ENCODE assay signal across 14 cellular contexts in genomic region chr2:41962912-41963652, GRCh38.
DNase-seq lines count a peak whose midpoint lies in the region; ATAC-seq and TF ChIP-seq lines count a peak whose summit lies in the region.
"Had no signal": no experiment of that assay in that cellular context is flagged by ENCODE, and none has a peak within 500 bp of the region (broad histone marks: within the 10 kb centered on the region; RNA-seq: fewer than 3 reads in every experiment).

No MANE protein-coding gene starts in this region.

- H3K27me3 Mint-ChIP-seq in chondrocyte (ENCODE audit: low read depth), result no peaks in the 10 kb centered on the region
- peaks cover 2% of the 10 kb centered on the region for H3K27me3 Mint-ChIP-seq in mesothelial cell of epicardium (ENCODE audit: low read depth)
- H3K27me3 Mint-ChIP-seq in CD4-positive, alpha-beta T cell, result peaks cover 8% of the 10 kb centered on the region

- H3K4me3 ChIP-seq in stomach smooth muscle (ENCODE audit: low read length in 2 of 2), result no peak overlapping the region
- H3K4me3 ChIP-seq: GM12878 had no signal

- ATAC-seq in GM21381 (IDR thresholded peaks at IDR 0.05; ENCODE audit: unreplicated experiment), result no peak
- ATAC-seq in CD4-positive, alpha-beta T cell (ENCODE audit: poor library complexity), result no peak
- ATAC-seq: GM12878 had no signal

- DNase-seq in OCI-M1 (lab: John Stamatoyannopoulos, UW) (peak; percentile 24), chondrocyte (ENCODE audit: low spot score) (no peak), mesothelial cell of epicardium (ENCODE audit: low spot score in 2 of 2, unreplicated experiment in 2 of 2) (no peak), HT-29 (ENCODE audit: low spot score) (no peak), posterior vena cava (ENCODE audit: low spot score) (no peak)
- DNase-seq in CD4-positive, alpha-beta T cell, result no peak
- DNase-seq: activated gamma-delta T cell treated with Interleukin-2 at 50 U/mL for 16 hours; CD8-positive, alpha-beta memory T cell; stimulated activated CD4-positive, alpha-beta T cell treated with anti-CD3 and anti-CD28 coated beads, Interleukin-1b, Interleukin-23, amount 100 ng/mL, for 48 hours; stimulated activated CD8-positive, alpha-beta memory T cell treated with anti-CD3 and anti-CD28 coated beads, Interleukin-4, amount 100 ng/mL, for 48 hours; WERI-Rb-1 had no signal

- POLR2A ChIA-PET in CD4-positive, alpha-beta T cell (lab: Charles Lee), result no interaction called here

- no peaks in the 10 kb centered on the region for H3K27me3 ChIP-seq in stomach smooth muscle (ENCODE audit: control insufficient read depth in 1 of 2, insufficient read depth in 2 of 2, low read length in 2 of 2)
- H3K27me3 ChIP-seq in CD4-positive, alpha-beta T cell (ENCODE audit: control insufficient read depth, insufficient read depth, low read length), result no peaks in the 10 kb centered on the region

- H3K36me3 Mint-ChIP-seq in chondrocyte (ENCODE audit: low read depth) (no peaks in the 10 kb centered on the region), mesothelial cell of epicardium (no peaks in the 10 kb centered on the region)
- no peaks in the 10 kb centered on the region for H3K36me3 Mint-ChIP-seq in CD4-positive, alpha-beta T cell (ENCODE audit: low read depth)
- H3K36me3 Mint-ChIP-seq: CD8-positive, alpha-beta memory T cell had no signal

- no peaks in the 10 kb centered on the region for H3K9me3 ChIP-seq in stomach smooth muscle (ENCODE audit: control insufficient read depth in 2 of 2, low read length in 2 of 2)
- H3K9me3 ChIP-seq in CD4-positive, alpha-beta T cell (ENCODE audit: control insufficient read depth, low read length), result no peaks in the 10 kb centered on the region

- TF ChIP-seq CTCF in chondrocyte (IDR thresholded peaks at IDR 0.05) (no peak), mesothelial cell of epicardium (IDR thresholded peaks at IDR 0.05; ENCODE audit: unreplicated experiment) (no peak)
- TF ChIP-seq CTCF in CD4-positive, alpha-beta T cell (IDR thresholded peaks at IDR 0.05), result no peak

- H3K27ac Mint-ChIP-seq in chondrocyte (ENCODE audit: unreplicated experiment) (peak overlapping the region; percentile 86), mesothelial cell of epicardium (peak overlapping the region; percentile 97)
- H3K27ac Mint-ChIP-seq in CD4-positive, alpha-beta T cell, result no peak overlapping the region
- H3K27ac Mint-ChIP-seq: CD8-positive, alpha-beta memory T cell had no signal

- H3K4me1 ChIP-seq in stomach smooth muscle (ENCODE audit: control insufficient read depth, insufficient read depth, low read length), result peaks cover 45% of the 10 kb centered on the region

- peaks cover 77% of the 10 kb centered on the region for H3K4me1 Mint-ChIP-seq in chondrocyte (ENCODE audit: low read depth)
- peaks cover 87% of the 10 kb centered on the region for H3K4me1 Mint-ChIP-seq in mesothelial cell of epicardium
- no peaks in the 10 kb centered on the region for H3K4me1 Mint-ChIP-seq in CD4-positive, alpha-beta T cell (ENCODE audit: low read depth)

- peak overlapping the region in 1 of 2 donors; percentile 13 for H3K9ac ChIP-seq in stomach smooth muscle (ENCODE audit: low read length in 2 of 2)

- no peaks in the 10 kb centered on the region for H3K36me3 ChIP-seq in stomach smooth muscle (ENCODE audit: control insufficient read depth in 2 of 2, insufficient read depth in 2 of 2, low read length in 2 of 2)
- H3K36me3 ChIP-seq: WERI-Rb-1 had no signal

- H3K9me3 Mint-ChIP-seq in chondrocyte (ENCODE audit: low read depth) (no peaks in the 10 kb centered on the region), mesothelial cell of epicardium (no peaks in the 10 kb centered on the region)
- no peaks in the 10 kb centered on the region for H3K9me3 Mint-ChIP-seq in CD4-positive, alpha-beta T cell
- H3K9me3 Mint-ChIP-seq: CD8-positive, alpha-beta memory T cell had no signal

- H3K4me3 Mint-ChIP-seq in chondrocyte (ENCODE audit: unreplicated experiment) (no peak overlapping the region), mesothelial cell of epicardium (peak overlapping the region; percentile 19)
- H3K4me3 Mint-ChIP-seq in CD4-positive, alpha-beta T cell, result no peak overlapping the region
- H3K4me3 Mint-ChIP-seq: CD8-positive, alpha-beta memory T cell had no signal

- intact Hi-C loops in posterior vena cava (cut with DNase I), result loop anchor here (1.0 to 10.0 kb wide), 2 partner anchors 50 to 88 kb away; no protein-coding TSS in a partner anchor
- intact Hi-C loops in CD4-positive, alpha-beta T cell (cut with DNase I, micrococcal nuclease), result no loop called here

- CTCF ChIA-PET in CD4-positive, alpha-beta T cell (lab: Charles Lee), result no interaction called here

- H3K27ac ChIP-seq in stomach smooth muscle (ENCODE audit: low read length), result peak overlapping the region; percentile 58
- no peak overlapping the region for H3K27ac ChIP-seq in CD4-positive, alpha-beta T cell (ENCODE audit: low read depth, low read length)
- H3K27ac ChIP-seq: WERI-Rb-1 had no signal

Comparison
In these comparisons a context has a peak if more than half of its experiments do, and no peak if none do; other contexts are left out.
1. intact Hi-C loops: an anchor here in posterior vena cava (1.0 to 10.0 kb wide); none called in CD4-positive, alpha-beta T cell.